20 cellular contexts compared by ENCODE assay signal in the genomic region with DNA sequence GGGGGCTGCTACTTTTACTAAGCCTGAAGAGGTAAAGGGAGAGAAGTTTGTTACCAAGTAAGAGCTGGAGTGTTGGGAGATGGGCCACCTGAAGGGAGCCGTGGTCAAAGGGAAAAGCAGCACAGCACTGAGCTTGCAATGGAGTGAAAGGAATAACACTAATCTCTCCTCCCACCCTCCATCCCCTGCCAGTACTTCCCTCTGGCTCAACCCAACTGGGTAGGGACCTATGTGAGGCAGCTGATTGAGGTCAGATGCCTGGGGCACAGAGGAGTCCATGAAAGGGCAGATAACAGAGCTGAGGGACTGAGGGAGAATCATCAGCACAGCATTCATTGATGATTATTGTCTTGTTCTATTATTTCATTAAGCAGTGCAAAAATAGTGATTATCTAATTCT.
DNase-seq lines count a peak whose midpoint lies in the region; ATAC-seq and TF ChIP-seq lines count a peak whose summit lies in the region.
"Had no signal": no experiment of that assay in that cellular context is flagged by ENCODE, and none has a peak within 500 bp of the region (broad histone marks: within the 10 kb centered on the region; RNA-seq: fewer than 3 reads in every experiment).

No MANE protein-coding gene starts in this region.

- H3K9ac ChIP-seq in neuronal stem cell (ENCODE audit: low read depth, low read length, poor library complexity) = no peak overlapping the region
- H3K9ac ChIP-seq: SK-N-SH had no signal

- no peak overlapping the region for H2BK15ac ChIP-seq in neuronal stem cell (ENCODE audit: low read length)

- no TSS peak for BruUV-seq in PC-9 (replicated peaks; lab: Mats Ljungman, UMichigan)

- H3K14ac ChIP-seq in neuronal stem cell (ENCODE audit: low read length) = no peak overlapping the region

- no peak overlapping the region for H2AK5ac ChIP-seq in neuronal stem cell (ENCODE audit: low read depth, low read length)

- no peak overlapping the region for H3K4ac ChIP-seq in neuronal stem cell (ENCODE audit: low read length)

- WGBS in neuronal stem cell (ENCODE audit: extremely low coverage in 2 of 2, insufficient read length in 2 of 2, insufficient replicate concordance in 1 of 2), 2 donors = no CpG with 5 or more reads among the region's 1 CpG

- H2BK5ac ChIP-seq in neuronal stem cell (ENCODE audit: low read length) = peak overlapping the region; percentile 75

- H3K79me1 ChIP-seq in neuronal stem cell (ENCODE audit: low read depth, low read length) = no peaks in the 10 kb centered on the region

- H3K27me3 ChIP-seq in GM23338 (ENCODE audit: insufficient read depth) (no peaks in the 10 kb centered on the region), PC-9 (ENCODE audit: insufficient read depth, low read depth) (no peaks in the 10 kb centered on the region), neuronal stem cell (ENCODE audit: control insufficient read depth in 3 of 3, insufficient read depth in 3 of 3, low read depth in 1 of 3, low read length in 3 of 3) (no peaks in the 10 kb centered on the region)

- H4K8ac ChIP-seq in neuronal stem cell (ENCODE audit: low read depth, low read length) = no peak overlapping the region

- H4K20me1 ChIP-seq in GM23338 (replicated peaks; ENCODE audit: insufficient read depth) (no peaks in the 10 kb centered on the region; the same call in 1 of the 2 replicates), PC-9 (ENCODE audit: insufficient read depth) (no peaks in the 10 kb centered on the region)

- H2AFZ ChIP-seq in GM23338 (no peak overlapping the region), PC-9 (0 out of 2 replicates have a peak overlapping the region, but pooled peaks have one; percentile 34), neuronal stem cell (ENCODE audit: low read length) (no peak overlapping the region)

- H2BK12ac ChIP-seq in neuronal stem cell (ENCODE audit: low read length) = no peak overlapping the region

- no peak overlapping the region for H3K27ac Mint-ChIP-seq in GM23338
- H3K27ac Mint-ChIP-seq: CD4-positive, alpha-beta memory T cell had no signal

- intact Hi-C loops in PC-9 (cut with micrococcal nuclease; ENCODE audit: unreplicated experiment) = no loop called here
- intact Hi-C loops in Right ventricle myocardium superior (cut with DNase I) = no loop called here

- H3K4me1 ChIP-seq in GM23338 (ENCODE audit: insufficient read depth) (no peaks in the 10 kb centered on the region), PC-9 (replicated peaks; ENCODE audit: insufficient read depth) (no peaks in the 10 kb centered on the region), neuronal stem cell (ENCODE audit: control insufficient read depth in 2 of 2, insufficient read depth in 1 of 2, low read depth in 1 of 2, low read length in 2 of 2) (peaks cover 2 to 3% of the 10 kb centered on the region in 2 donors)

- POLR2A ChIA-PET in PC-9 (lab: Charles Lee; ENCODE audit: unreplicated experiment) = no interaction called here

- H3K4me3 ChIP-seq in GM23338 = no peak overlapping the region
- no peak overlapping the region for H3K4me3 ChIP-seq in PC-9
- H3K4me3 ChIP-seq in neuronal stem cell (ENCODE audit: low read length in 2 of 2) = no peak overlapping the region
- H3K4me3 ChIP-seq: GM12878 had no signal

- H3K9me3 ChIP-seq in PC-9 (ENCODE audit: insufficient read depth, low read depth) (no peaks in the 10 kb centered on the region), neuronal stem cell (replicated peaks in 1 of 2; ENCODE audit: control insufficient read depth in 2 of 2, insufficient read depth in 1 of 2, low read depth in 1 of 2, low read length in 2 of 2) (no peaks in the 10 kb centered on the region)
- H3K9me3 ChIP-seq: SK-N-SH had no signal

- H3K36me3 ChIP-seq in GM23338 (ENCODE audit: insufficient read depth) = no peaks in the 10 kb centered on the region
- H3K36me3 ChIP-seq in PC-9 (ENCODE audit: low read depth) = no peaks in the 10 kb centered on the region
- H3K36me3 ChIP-seq in neuronal stem cell (replicated peaks in 1 of 2; ENCODE audit: control insufficient read depth in 2 of 2, insufficient read depth in 2 of 2, low read length in 2 of 2) = no peaks in the 10 kb centered on the region

- H3K36me3 Mint-ChIP-seq in GM23338 (ENCODE audit: low read depth) = no peaks in the 10 kb centered on the region
- H3K36me3 Mint-ChIP-seq: CD4-positive, alpha-beta memory T cell had no signal

- TF ChIP-seq CTCF in GM23338 (conservative IDR thresholded peaks at IDR 0.05; ENCODE audit: low read depth in 2 of 2) = no peak
- TF ChIP-seq CTCF in PC-9 (conservative IDR thresholded peaks at IDR 0.05) = no peak

- H3K27me3 Mint-ChIP-seq in GM23338 (ENCODE audit: insufficient read depth, low read depth, poor library complexity) = peaks cover 2% of the 10 kb centered on the region

- no peak overlapping the region for H4K91ac ChIP-seq in neuronal stem cell (ENCODE audit: low read depth, low read length, poor library complexity)

- H3K79me2 ChIP-seq in GM23338 (replicated peaks; ENCODE audit: insufficient read depth) = no peaks in the 10 kb centered on the region
- no peaks in the 10 kb centered on the region for H3K79me2 ChIP-seq in PC-9 (ENCODE audit: low read depth)

- CTCF ChIA-PET in PC-9 (lab: Charles Lee) = no interaction called here

- peak overlapping the region; percentile 28 for H3K18ac ChIP-seq in neuronal stem cell (ENCODE audit: low read length)

- H3K27ac ChIP-seq in GM23338 (ENCODE audit: low read depth) (no peak overlapping the region), PC-9 (no peak overlapping the region), neuronal stem cell (replicated peaks; ENCODE audit: low read length) (no peak overlapping the region)

- no peak overlapping the region for H3K4me3 Mint-ChIP-seq in GM23338
- H3K4me3 Mint-ChIP-seq: CD4-positive, alpha-beta memory T cell had no signal

- no peak overlapping the region for H2BK120ac ChIP-seq in neuronal stem cell (ENCODE audit: low read depth, low read length)

- DNase-seq in GM23338 (ENCODE audit: low spot score) (peak; percentile 18), PC-9 (no peak), iPS DF 19.7 (ENCODE audit: low read depth, low spot score) (peak; percentile 15), neuronal stem cell (ENCODE audit: low spot score) (no peak), Right ventricle myocardium superior (no peak)
- DNase-seq: C1 segment of cervical spinal cord; CD4-positive, alpha-beta memory T cell; COR-L47; DMS53; GDM1; MV-4-11; NCI-H1105; NCI-H146; NCI-H1930; NCI-H446 treated with DMSO at 0.1 percent for 48 hours; NCI-H526; SK-N-SH had no signal

- no peaks in the 10 kb centered on the region; the same call in 2 of the 3 replicates for H3K9me3 Mint-ChIP-seq in GM23338

- H3F3A ChIP-seq in GM23338 (replicated peaks; ENCODE audit: low read depth) (no peaks in the 10 kb centered on the region), PC-9 (ENCODE audit: insufficient read depth, low read depth) (no peaks in the 10 kb centered on the region)

- H3K4me2 ChIP-seq in GM23338 (no peak overlapping the region), PC-9 (no peak overlapping the region), neuronal stem cell (ENCODE audit: insufficient read depth, low read length, poor library complexity, severe bottlenecking) (no peak overlapping the region)
- H3K4me2 ChIP-seq: SK-N-SH had no signal

- peak; percentile 98 for ATAC-seq in GM23338
- no peak for ATAC-seq in GM19023 (IDR thresholded peaks at IDR 0.05; ENCODE audit: unreplicated experiment)
- no peak for ATAC-seq in Right ventricle myocardium superior (ENCODE audit: poor library complexity)
- no peak for ATAC-seq in GM21723 (IDR thresholded peaks at IDR 0.05; ENCODE audit: unreplicated experiment)
- ATAC-seq: GM12878 had no signal

- no peaks in the 10 kb centered on the region for H3K4me1 Mint-ChIP-seq in GM23338
- H3K4me1 Mint-ChIP-seq: CD4-positive, alpha-beta memory T cell had no signal

- no peak overlapping the region for H3K23ac ChIP-seq in neuronal stem cell (ENCODE audit: low read depth, low read length, poor library complexity)

- peaks cover 8% of the 10 kb centered on the region; the same call in 1 of the 2 replicates for H3K9me2 ChIP-seq in GM23338 (ENCODE audit: insufficient read depth)
- H3K9me2 ChIP-seq in PC-9 (ENCODE audit: insufficient read depth) = no peaks in the 10 kb centered on the region
- H3K9me2 ChIP-seq: SK-N-SH had no signal

TF ChIP-seq in GM23338, 12 proteins besides CTCF, POLR2A, EP300 and RAD21:
- no peak for TF ChIP-seq NANOG (IDR thresholded peaks at IDR 0.05; ENCODE audit: borderline replicate concordance)
- TF ChIP-seq CREB1 (CRISPR knock-in tag; IDR thresholded peaks at IDR 0.05; ENCODE audit: low read depth) = no peak

Comparison
In these comparisons a context has a peak if more than half of its experiments do, and no peak if none do; other contexts are left out.
1. DNase-seq: peak in GM23338 (single experiment) and iPS DF 19.7 (single experiment); none in PC-9 (0 of 2), neuronal stem cell (single experiment) and Right ventricle myocardium superior (single experiment).